In the genomic region with DNA sequence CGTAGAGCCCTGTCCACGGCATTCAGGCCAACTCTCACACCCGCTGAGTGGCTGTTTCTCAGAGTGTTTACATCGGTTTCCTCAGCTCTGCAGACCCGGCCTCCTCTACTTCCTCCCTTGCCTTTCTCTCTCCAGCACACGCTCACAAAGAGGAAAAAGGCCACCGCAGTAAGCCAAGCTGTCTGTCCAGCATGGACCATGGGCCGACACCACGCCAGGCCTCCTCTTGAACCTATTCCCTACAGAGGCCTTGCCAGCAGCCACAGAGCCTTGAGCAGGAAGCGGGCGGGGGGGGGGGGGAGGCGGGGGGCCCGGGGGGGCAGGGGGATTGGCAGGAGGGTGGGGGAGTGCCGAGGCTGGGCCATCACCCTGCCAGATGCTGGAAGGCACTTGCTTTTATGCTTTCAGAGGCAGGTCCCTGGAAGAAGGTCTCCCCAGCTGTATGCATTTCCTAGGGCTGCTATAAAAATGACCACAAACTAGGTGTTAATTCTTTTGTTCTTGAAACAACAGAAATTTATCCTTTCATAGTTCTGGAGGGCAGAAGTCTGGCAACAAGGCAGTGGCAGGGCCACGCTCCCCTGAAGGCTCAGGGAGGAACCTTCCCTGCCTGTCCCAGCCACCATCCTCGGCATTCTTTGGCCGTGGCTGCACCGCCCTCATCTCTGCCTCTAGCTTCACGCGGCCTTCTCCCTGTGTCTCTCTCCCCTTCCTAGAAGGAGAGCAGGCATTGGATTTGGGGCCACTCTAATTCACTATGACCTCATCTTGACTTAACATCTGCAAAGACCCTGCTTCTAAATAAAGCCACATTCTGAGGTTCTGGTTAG, we compare ENCODE assay signal across 8 cellular contexts.
A peak's percentile ranks its signal among the peaks of the same experiment; 100 is the strongest.
DNase-seq lines count a peak whose midpoint lies in the region; ATAC-seq, FAIRE-seq and TF ChIP-seq lines count a peak whose summit lies in the region.

No MANE protein-coding gene starts in this region.

- intact Hi-C loops in K562 (cut with micrococcal nuclease) (no loop called here), right lobe of liver (cut with DNase I) (no loop called here)

- WGBS in K562 (ENCODE audit: insufficient coverage, low coverage, missing lambda C conversion rate): 10% methylated on average over 18 of the region's 20 CpGs
- WGBS in right lobe of liver (ENCODE audit: insufficient coverage, low coverage, low lambda C conversion rate, missing lambda C conversion rate): 24% methylated on average over 9 of the region's 20 CpGs
- WGBS in urinary bladder: 12% methylated on average over 16 of the region's 20 CpGs

- H3K36me3 ChIP-seq in MG63: no peaks in the 10 kb centered on the region; the same call in 1 of the 2 replicates
- H3K36me3 ChIP-seq in K562 (ENCODE audit: control insufficient read depth, insufficient read depth, low read length): no peaks in the 10 kb centered on the region; the same call in 2 of the 3 replicates
- no peaks in the 10 kb centered on the region for H3K36me3 ChIP-seq in right lobe of liver
- no peaks in the 10 kb centered on the region for H3K36me3 ChIP-seq in urinary bladder (ENCODE audit: insufficient read depth)

- H3K27me3 ChIP-seq in MG63 (no peaks in the 10 kb centered on the region), K562 (ENCODE audit: control insufficient read depth in 2 of 2, insufficient read depth in 2 of 2, low read length in 2 of 2) (peaks cover 41 to 66% of the 10 kb centered on the region in 2 experiments), right lobe of liver (no peaks in the 10 kb centered on the region)

- H4K20me1 ChIP-seq in K562 (replicated peaks; ENCODE audit: control insufficient read depth, insufficient read depth, low read length): no peaks in the 10 kb centered on the region; the same call in none of the 2 replicates

- H3K27ac ChIP-seq in K562 (ENCODE audit: extremely low read depth, low read depth, low read length): no peak overlapping the region
- H3K27ac ChIP-seq in right lobe of liver: peak overlapping the region in 2 of 3 donors; percentile 47 to 85
- H3K27ac ChIP-seq in urinary bladder (ENCODE audit: low read depth): peak overlapping the region; percentile 75

- FAIRE-seq in K562 (lab: Jason Lieb, UNC): peak; percentile 23

- POLR2A ChIA-PET in K562 (lab: Yijun Ruan, JAX): interaction anchor here (0.6 to 2.6 kb wide), 4 partner anchors 10 to 197 kb away, joined by 3 to 8 read pairs (median 5); no protein-coding TSS in a partner anchor

- peaks cover 0 to 13% of the 10 kb centered on the region in 2 experiments; a peak in 3 of 5 replicates for H3K4me1 ChIP-seq in K562 (replicated peaks in 1 of 2; ENCODE audit: control insufficient read depth in 2 of 2, insufficient read depth in 2 of 2, low read length in 2 of 2)
- H3K4me1 ChIP-seq in right lobe of liver: peaks cover 0 to 11% (median 0%) of the 10 kb centered on the region in 4 donors
- no peaks in the 10 kb centered on the region for H3K4me1 ChIP-seq in urinary bladder (ENCODE audit: insufficient read depth)

- H3K4me3 ChIP-seq in MG63 (no peak overlapping the region), K562 (no peak overlapping the region), right lobe of liver (no peak overlapping the region), urinary bladder (ENCODE audit: low read depth, low read length) (no peak overlapping the region)

- DNase-seq in AG20443 (ENCODE audit: low spot score): peak; percentile 68
- DNase-seq in MG63: peak; percentile 80
- DNase-seq in K562 (ENCODE audit: extremely low read depth in 1 of 4, low spot score in 3 of 4): peak in 2 of 4 experiments; percentile 25 to 38
- peak; percentile 58 to 67 (median 60) for DNase-seq in right lobe of liver
- no peak for DNase-seq in stimulated activated CD4-positive, alpha-beta T cell treated with anti-CD3 and anti-CD28 coated beads, Interleukin-2, amount 100 ng/mL, for 24 hours

- peak; percentile 31 for ATAC-seq in K562
- ATAC-seq in right lobe of liver: peak; percentile 39 to 68 (median 58)
- ATAC-seq in GM18870 (IDR thresholded peaks at IDR 0.05; ENCODE audit: unreplicated experiment): no peak
- no peak for ATAC-seq in GM21515 (IDR thresholded peaks at IDR 0.05; ENCODE audit: unreplicated experiment)

- no peak for TF ChIP-seq EP300 in K562 (IDR thresholded peaks at IDR 0.05; ENCODE audit: low read length)

- H3K9me3 ChIP-seq in MG63 (peaks cover 4% of the 10 kb centered on the region; the same call in 1 of the 2 replicates), K562 (replicated peaks; ENCODE audit: control insufficient read depth, insufficient read depth, low read depth, low read length) (no peaks in the 10 kb centered on the region), right lobe of liver (no peaks in the 10 kb centered on the region)

- H3K9me1 ChIP-seq in K562 (ENCODE audit: control insufficient read depth, insufficient read depth, low read length): no peaks in the 10 kb centered on the region

- TF ChIP-seq CTCF in K562 (IDR thresholded peaks at IDR 0.05 in 2 of 3, conservative IDR thresholded peaks at IDR 0.05 in 1 of 3; ENCODE audit: insufficient read depth in 2 of 3, low read depth in 1 of 3, low read length in 3 of 3) (no peak), right lobe of liver (IDR thresholded peaks at IDR 0.05) (no peak)

- TF ChIP-seq RAD21 in K562 (CRISPR knock-in tag; conservative IDR thresholded peaks at IDR 0.05 in 1 of 2, IDR thresholded peaks at IDR 0.05 in 1 of 2): no peak

- no peak overlapping the region for H3K9ac ChIP-seq in K562 (ENCODE audit: insufficient read depth in 1 of 2, low read depth in 2 of 2, low read length in 2 of 2)

- in situ Hi-C loops in K562 (cut with MboI): no loop called here

- CTCF ChIA-PET in K562 (lab: Yijun Ruan, JAX; ENCODE audit: low intra/inter-chr PET ratio): no interaction called here

- TF ChIP-seq POLR2A in K562 (conservative IDR thresholded peaks at IDR 0.05) (no peak), right lobe of liver (IDR thresholded peaks at IDR 0.05) (no peak)

- no TSS peak for BruUV-seq in K562 (replicated peaks; lab: Mats Ljungman, UMichigan)

- no peaks in the 10 kb centered on the region for H3K79me2 ChIP-seq in K562 (ENCODE audit: control insufficient read depth, insufficient read depth, low read length)

- no peak overlapping the region for H2AFZ ChIP-seq in K562 (ENCODE audit: low read depth, low read length)

- no peak overlapping the region for H3K4me2 ChIP-seq in K562 (ENCODE audit: insufficient read depth, low read length)

TF ChIP-seq in K562, 482 proteins besides CTCF, POLR2A, EP300 and RAD21:
- TF ChIP-seq NEUROD1 (IDR thresholded peaks at IDR 0.05; ENCODE audit: borderline replicate concordance, low read depth, low read length, partially characterized antibody) (no peak), TSHZ1 (CRISPR knock-in tag; IDR thresholded peaks at IDR 0.05) (no peak), TCFL5 (CRISPR knock-in tag; conservative IDR thresholded peaks at IDR 0.05) (no peak), POLR2G (IDR thresholded peaks at IDR 0.05; ENCODE audit: low read depth, low read length) (no peak), ZNF740 (CRISPR knock-in tag; IDR thresholded peaks at IDR 0.05) (no peak), ZNF740 (tag; IDR thresholded peaks at IDR 0.05) (0 out of 4 replicates have a peak, but pooled peaks of 1 of the 2 experiments have one; percentile 37), NR2F6 (CRISPR knock-in tag; IDR thresholded peaks at IDR 0.05) (no peak), ZNF324 (CRISPR knock-in tag; IDR thresholded peaks at IDR 0.05) (no peak), TEAD4 (IDR thresholded peaks at IDR 0.05; ENCODE audit: low read length) (no peak), TEAD4 (CRISPR knock-in tag; IDR thresholded peaks at IDR 0.05; ENCODE audit: borderline replicate concordance) (no peak)
- TF ChIP-seq, protein P1, sequence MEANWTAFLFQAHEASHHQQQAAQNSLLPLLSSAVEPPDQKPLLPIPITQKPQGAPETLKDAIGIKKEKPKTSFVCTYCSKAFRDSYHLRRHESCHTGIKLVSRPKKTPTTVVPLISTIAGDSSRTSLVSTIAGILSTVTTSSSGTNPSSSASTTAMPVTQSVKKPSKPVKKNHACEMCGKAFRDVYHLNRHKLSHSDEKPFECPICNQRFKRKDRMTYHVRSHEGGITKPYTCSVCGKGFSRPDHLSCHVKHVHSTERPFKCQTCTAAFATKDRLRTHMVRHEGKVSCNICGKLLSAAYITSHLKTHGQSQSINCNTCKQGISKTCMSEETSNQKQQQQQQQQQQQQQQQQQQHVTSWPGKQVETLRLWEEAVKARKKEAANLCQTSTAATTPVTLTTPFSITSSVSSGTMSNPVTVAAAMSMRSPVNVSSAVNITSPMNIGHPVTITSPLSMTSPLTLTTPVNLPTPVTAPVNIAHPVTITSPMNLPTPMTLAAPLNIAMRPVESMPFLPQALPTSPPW (CRISPR knock-in tag; IDR thresholded peaks at IDR 0.05): peak; percentile 89

Comparison
In these comparisons a context has a peak if more than half of its experiments do, and no peak if none do; other contexts are left out.
1. DNase-seq: peak in AG20443 (single experiment), MG63 (single experiment) and right lobe of liver (3 of 3); none in stimulated activated CD4-positive, alpha-beta T cell treated with anti-CD3 and anti-CD28 coated beads, Interleukin-2, amount 100 ng/mL, for 24 hours (0 of 2).
2. ATAC-seq: peak in K562 (single experiment) and right lobe of liver (4 of 4); none in GM18870 (single experiment) and GM21515 (single experiment).